Comparison of ENCODE assay signal across 18 cellular contexts in the genomic region with DNA sequence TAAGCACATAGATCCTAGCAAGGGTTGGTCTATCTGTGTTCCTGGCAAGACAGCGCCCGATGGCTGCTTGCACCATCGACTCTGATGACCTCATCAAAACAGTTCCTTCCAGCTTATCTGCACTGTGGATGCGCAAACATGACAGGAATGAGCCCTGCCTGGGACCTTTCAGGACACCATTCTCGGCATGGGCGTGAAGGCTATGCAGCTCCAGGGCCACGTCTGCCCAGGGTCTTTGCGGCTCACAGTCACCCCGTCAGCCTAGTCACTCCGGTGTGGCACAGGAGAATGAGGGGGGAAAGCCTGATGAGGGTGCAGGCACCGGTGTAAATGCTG.
A peak's percentile ranks its signal among the peaks of the same experiment; 100 is the strongest.
DNase-seq lines count a peak whose midpoint lies in the region; ATAC-seq, FAIRE-seq and TF ChIP-seq lines count a peak whose summit lies in the region.
"Had no signal": no experiment of that assay in that cellular context is flagged by ENCODE, and none has a peak within 500 bp of the region (broad histone marks: within the 10 kb centered on the region; RNA-seq: fewer than 3 reads in every experiment).

No MANE protein-coding gene starts in this region.

- H3K79me2 ChIP-seq in K562 (ENCODE audit: control insufficient read depth, insufficient read depth, low read length) = no peaks in the 10 kb centered on the region
- H3K79me2 ChIP-seq in SK-N-SH (ENCODE audit: insufficient read depth) = no peaks in the 10 kb centered on the region

- no peak for FAIRE-seq in K562 (lab: Jason Lieb, UNC)
- FAIRE-seq: endometrium, keratinocyte had no signal

- no peak overlapping the region for H3K4ac ChIP-seq in neuronal stem cell (ENCODE audit: low read length)

- TF ChIP-seq CTCF in K562 (IDR thresholded peaks at IDR 0.05 in 2 of 3, conservative IDR thresholded peaks at IDR 0.05 in 1 of 3; ENCODE audit: insufficient read depth in 2 of 3, low read depth in 1 of 3, low read length in 3 of 3) (no peak), left ventricle myocardium inferior (IDR thresholded peaks at IDR 0.05; ENCODE audit: borderline replicate concordance) (no peak), SK-N-SH (IDR thresholded peaks at IDR 0.05) (no peak), Peyer's patch (IDR thresholded peaks at IDR 0.05) (no peak)

- CTCF ChIA-PET in K562 (lab: Yijun Ruan, JAX; ENCODE audit: low intra/inter-chr PET ratio) = no interaction called here
- CTCF ChIA-PET in SK-N-SH (lab: Yijun Ruan, JAX) = interaction anchor here (0.8 kb wide), 1 partner anchor 80 kb away, joined by 3 read pairs; no protein-coding TSS in a partner anchor

- no peak overlapping the region for H2AK5ac ChIP-seq in neuronal stem cell (ENCODE audit: low read depth, low read length)

- POLR2A ChIA-PET in K562 (lab: Yijun Ruan, JAX) (no interaction called here), SK-N-SH (lab: Yijun Ruan, JAX) (no interaction called here)

- H3K18ac ChIP-seq in neuronal stem cell (ENCODE audit: low read length) = peak overlapping the region; percentile 61

- TF ChIP-seq EP300 in K562 (IDR thresholded peaks at IDR 0.05; ENCODE audit: low read length) = no peak
- TF ChIP-seq EP300 in SK-N-SH (IDR thresholded peaks at IDR 0.05; ENCODE audit: borderline replicate concordance in 1 of 2, low read depth in 1 of 2, low read length in 1 of 2) = no peak

- H2AFZ ChIP-seq in K562 (ENCODE audit: low read depth, low read length) (no peak overlapping the region), neuronal stem cell (ENCODE audit: low read length) (no peak overlapping the region), SK-N-SH (ENCODE audit: low read depth) (no peak overlapping the region)

- no peaks in the 10 kb centered on the region; the same call in 1 of the 2 replicates for H4K20me1 ChIP-seq in K562 (replicated peaks; ENCODE audit: control insufficient read depth, insufficient read depth, low read length)
- no peaks in the 10 kb centered on the region for H4K20me1 ChIP-seq in SK-N-SH (ENCODE audit: insufficient read depth)

- no peaks in the 10 kb centered on the region for H3K9me1 ChIP-seq in K562 (ENCODE audit: control insufficient read depth, insufficient read depth, low read length)

- BruUV-seq in K562 (replicated peaks; lab: Mats Ljungman, UMichigan) = no TSS peak

- no peak overlapping the region for H4K8ac ChIP-seq in neuronal stem cell (ENCODE audit: low read depth, low read length)

- no peak overlapping the region for H3K27ac ChIP-seq in K562 (ENCODE audit: extremely low read depth, low read depth, low read length)
- peak overlapping the region; percentile 67 for H3K27ac ChIP-seq in left ventricle myocardium inferior (replicated peaks)
- H3K27ac ChIP-seq in neuronal stem cell (replicated peaks; ENCODE audit: low read length) = no peak overlapping the region
- H3K27ac ChIP-seq in SK-N-SH (ENCODE audit: low read depth in 2 of 2, low read length in 1 of 2) = no peak overlapping the region
- no peak overlapping the region for H3K27ac ChIP-seq in Peyer's patch

- H3K27me3 ChIP-seq in K562 (ENCODE audit: control insufficient read depth in 2 of 2, insufficient read depth in 2 of 2, low read length in 2 of 2) (peaks cover 0 to 51% of the 10 kb centered on the region in 2 experiments; a peak in 3 of 5 replicates), left ventricle myocardium inferior (ENCODE audit: low read depth) (no peaks in the 10 kb centered on the region), neuronal stem cell (ENCODE audit: control insufficient read depth in 3 of 3, insufficient read depth in 3 of 3, low read depth in 1 of 3, low read length in 3 of 3) (no peaks in the 10 kb centered on the region), SK-N-SH (ENCODE audit: insufficient read depth) (no peaks in the 10 kb centered on the region), Peyer's patch (no peaks in the 10 kb centered on the region)
- H3K27me3 ChIP-seq: MG63 had no signal

- intact Hi-C loops in K562 (cut with micrococcal nuclease) (no loop called here), left ventricle myocardium inferior (cut with micrococcal nuclease) (no loop called here)

- TF ChIP-seq POLR2A in K562 (conservative IDR thresholded peaks at IDR 0.05) (no peak), Peyer's patch (IDR thresholded peaks at IDR 0.05) (no peak)

- H3K23ac ChIP-seq in neuronal stem cell (ENCODE audit: low read depth, low read length, poor library complexity) = no peak overlapping the region

- DNase-seq in AG08396 (ENCODE audit: low spot score) (peak; percentile 68), K562 (ENCODE audit: extremely low read depth in 1 of 4, low spot score in 3 of 4) (no peak), left ventricle myocardium inferior (peak; percentile 55), neuronal stem cell (ENCODE audit: low spot score) (no peak), SK-N-SH (no peak), Peyer's patch (no peak)
- DNase-seq: ACHN; activated B cell treated with CpG ODN at 0.5 μM for 24 hours; activated CD8-positive, alpha-beta memory T cell treated with anti-CD3 and anti-CD28 coated beads, Interleukin-2, amount 50 U/mL, for 4 hours; activated naive CD4-positive, alpha-beta T cell treated with anti-CD3 and anti-CD28 coated beads, Interleukin-2, amount 50 U/mL, for 16 hours; MG63; NCI-H2029 treated with DMSO at 0.1 percent for 48 hours; NCI-H774; stimulated activated CD4-positive, alpha-beta T cell treated with anti-CD3 and anti-CD28 coated beads, Interleukin-15, amount 100 ng/mL, for 24 hours had no signal

- H2BK5ac ChIP-seq in neuronal stem cell (ENCODE audit: low read length) = no peak overlapping the region

- peak overlapping the region; percentile 14 for H3K14ac ChIP-seq in neuronal stem cell (ENCODE audit: low read length)

- H3K4me1 ChIP-seq in K562 (replicated peaks in 1 of 2; ENCODE audit: control insufficient read depth in 2 of 2, insufficient read depth in 2 of 2, low read length in 2 of 2) = no peaks in the 10 kb centered on the region
- H3K4me1 ChIP-seq in left ventricle myocardium inferior = peaks cover 66% of the 10 kb centered on the region
- peaks cover 0 to 3% of the 10 kb centered on the region in 2 donors for H3K4me1 ChIP-seq in neuronal stem cell (ENCODE audit: control insufficient read depth in 2 of 2, insufficient read depth in 1 of 2, low read depth in 1 of 2, low read length in 2 of 2)
- H3K4me1 ChIP-seq in SK-N-SH (ENCODE audit: control insufficient read depth in 1 of 2, insufficient read depth in 2 of 2, low read depth in 1 of 2, low read length in 1 of 2) = no peaks in the 10 kb centered on the region
- no peaks in the 10 kb centered on the region for H3K4me1 ChIP-seq in Peyer's patch

- H3K36me3 ChIP-seq in K562 (ENCODE audit: control insufficient read depth, insufficient read depth, low read length) (no peaks in the 10 kb centered on the region), left ventricle myocardium inferior (no peaks in the 10 kb centered on the region), neuronal stem cell (replicated peaks in 1 of 2; ENCODE audit: control insufficient read depth in 2 of 2, insufficient read depth in 2 of 2, low read length in 2 of 2) (no peaks in the 10 kb centered on the region), SK-N-SH (replicated peaks in 1 of 2; ENCODE audit: control insufficient read depth in 1 of 2, insufficient read depth in 2 of 2, low read length in 1 of 2) (no peaks in the 10 kb centered on the region), Peyer's patch (no peaks in the 10 kb centered on the region)
- H3K36me3 ChIP-seq: MG63 had no signal

- H2BK15ac ChIP-seq in neuronal stem cell (ENCODE audit: low read length) = no peak overlapping the region

- no peak overlapping the region for H2BK12ac ChIP-seq in neuronal stem cell (ENCODE audit: low read length)

- in situ Hi-C loops in K562 (cut with MboI) = no loop called here

- H2BK120ac ChIP-seq in neuronal stem cell (ENCODE audit: low read depth, low read length) = no peak overlapping the region

- H3K4me2 ChIP-seq in K562 (ENCODE audit: insufficient read depth, low read length) = no peak overlapping the region
- no peak overlapping the region for H3K4me2 ChIP-seq in neuronal stem cell (ENCODE audit: insufficient read depth, low read length, poor library complexity, severe bottlenecking)
- H3K4me2 ChIP-seq in SK-N-SH = no peak overlapping the region

- no peak overlapping the region for H3K4me3 ChIP-seq in K562
- H3K4me3 ChIP-seq in left ventricle myocardium inferior = no peak overlapping the region
- H3K4me3 ChIP-seq in neuronal stem cell (ENCODE audit: low read length in 2 of 2) = no peak overlapping the region
- no peak overlapping the region for H3K4me3 ChIP-seq in SK-N-SH (ENCODE audit: low read depth in 2 of 2, low read length in 1 of 2)
- no peak overlapping the region for H3K4me3 ChIP-seq in Peyer's patch
- H3K4me3 ChIP-seq: MG63 had no signal

- no peaks in the 10 kb centered on the region for H3K9me2 ChIP-seq in SK-N-SH

- no peak for TF ChIP-seq RAD21 in K562 (CRISPR knock-in tag; conservative IDR thresholded peaks at IDR 0.05 in 1 of 2, IDR thresholded peaks at IDR 0.05 in 1 of 2)
- no peak for TF ChIP-seq RAD21 in SK-N-SH (IDR thresholded peaks at IDR 0.05; ENCODE audit: low read length)

- no peaks in the 10 kb centered on the region for H3K79me1 ChIP-seq in neuronal stem cell (ENCODE audit: low read depth, low read length)

- H3K9ac ChIP-seq in K562 (ENCODE audit: insufficient read depth in 1 of 2, low read depth in 2 of 2, low read length in 2 of 2) (no peak overlapping the region), neuronal stem cell (ENCODE audit: low read depth, low read length, poor library complexity) (peak overlapping the region; percentile 10), SK-N-SH (no peak overlapping the region)

- 0% methylated on average over 8 of the region's 11 CpGs for WGBS in K562 (ENCODE audit: insufficient coverage, low coverage, missing lambda C conversion rate)
- WGBS in neuronal stem cell (ENCODE audit: extremely low coverage in 2 of 2, insufficient read length in 2 of 2, insufficient replicate concordance in 1 of 2), 2 donors = no CpG with 5 or more reads among the region's 11 CpGs
- 70% methylated on average over 11 of the region's 11 CpGs for WGBS in SK-N-SH (ENCODE audit: low lambda C conversion rate)

- no peaks in the 10 kb centered on the region for H3F3A ChIP-seq in SK-N-SH (replicated peaks; ENCODE audit: insufficient read depth)

- ATAC-seq in K562 (no peak), GM21576 (IDR thresholded peaks at IDR 0.05; ENCODE audit: unreplicated experiment) (no peak), HG02852 (IDR thresholded peaks at IDR 0.05; ENCODE audit: unreplicated experiment) (no peak)

- H4K91ac ChIP-seq in neuronal stem cell (ENCODE audit: low read depth, low read length, poor library complexity) = no peak overlapping the region

- H3K9me3 ChIP-seq in K562 (replicated peaks; ENCODE audit: control insufficient read depth, insufficient read depth, low read depth, low read length) (no peaks in the 10 kb centered on the region), left ventricle myocardium inferior (replicated peaks) (no peaks in the 10 kb centered on the region), neuronal stem cell (replicated peaks in 1 of 2; ENCODE audit: control insufficient read depth in 2 of 2, insufficient read depth in 1 of 2, low read depth in 1 of 2, low read length in 2 of 2) (no peaks in the 10 kb centered on the region), SK-N-SH (no peaks in the 10 kb centered on the region), Peyer's patch (no peaks in the 10 kb centered on the region)
- H3K9me3 ChIP-seq: MG63 had no signal

TF ChIP-seq in K562, 482 proteins besides CTCF, POLR2A, EP300 and RAD21 (continues in another document):
- TF ChIP-seq TCF3 (CRISPR knock-in tag; IDR thresholded peaks at IDR 0.05) = no peak

TF ChIP-seq in SK-N-SH, 30 proteins besides CTCF, POLR2A, EP300 and RAD21 (continues in another document):
- no peak for TF ChIP-seq JUND (IDR thresholded peaks at IDR 0.05)

Comparison
In these comparisons a context has a peak if more than half of its experiments do, and no peak if none do; other contexts are left out.
1. DNase-seq: peak in AG08396 (single experiment) and left ventricle myocardium inferior (single experiment); none in K562 (0 of 4), neuronal stem cell (single experiment), SK-N-SH (single experiment) and Peyer's patch (0 of 3).